Comparison of ENCODE assay signal across 16 cellular contexts in genomic region chr10:130491698-130492050, GRCh38.
"Had no signal": no experiment of that assay in that cellular context is flagged by ENCODE, and none has a peak within 500 bp of the region (broad histone marks: within the 10 kb centered on the region; RNA-seq: fewer than 3 reads in every experiment).

No MANE protein-coding gene starts in this region.

- DNase-seq: activated CD4-positive, alpha-beta T cell treated with anti-CD3 and anti-CD28 coated beads, Interleukin-2, amount 50 U/mL, for 4 hours; activated naive CD4-positive, alpha-beta T cell treated with Interleukin-2 at 50 U/mL for 16 hours; activated T-cell treated with anti-CD3 and anti-CD28 coated beads, Interleukin-2, amount 50 U/mL, for 72 hours; esophagus squamous epithelium; foreskin fibroblast; glutamatergic neuron; immature natural killer cell; left cardiac atrium; lower lobe of right lung; naive thymus-derived CD4-positive, alpha-beta T cell; nucleus accumbens; psoas muscle; stimulated activated CD4-positive, alpha-beta T cell treated with anti-CD3 and anti-CD28 coated beads, Interleukin-12 subunit alpha, Interleukin-12 subunit beta, amount 100 ng/mL, for 4 hours; stimulated activated naive CD4-positive, alpha-beta T cell treated with Interleukin-2 at 50 U/mL for 16 hours had no signal

- H3K27ac ChIP-seq: esophagus squamous epithelium, lower lobe of right lung, psoas muscle, right lobe of liver had no signal

- H3K4me3 ChIP-seq: esophagus squamous epithelium, lower lobe of right lung, psoas muscle, right lobe of liver had no signal

- H3K9me3 ChIP-seq: esophagus squamous epithelium, lower lobe of right lung, psoas muscle, right lobe of liver had no signal

- H3K27me3 ChIP-seq: esophagus squamous epithelium, right lobe of liver had no signal

- H3K36me3 ChIP-seq: esophagus squamous epithelium, lower lobe of right lung, right lobe of liver had no signal

- ATAC-seq: activated CD4-positive, CD25-positive, alpha-beta regulatory T cell treated with anti-CD3 and anti-CD28 coated beads, Interleukin-2, amount 50 U/mL, for 24 hours; activated T-cell treated with anti-CD3 and anti-CD28 coated beads, Interleukin-2, amount 50 U/mL, for 72 hours; left cardiac atrium; psoas muscle had no signal
